15 cellular contexts compared by ENCODE assay signal in genomic region chr3:197430961-197431910, GRCh38.
A peak's percentile ranks its signal among the peaks of the same experiment; 100 is the strongest.
DNase-seq lines count a peak whose midpoint lies in the region; ATAC-seq and TF ChIP-seq lines count a peak whose summit lies in the region.
"Had no signal": no experiment of that assay in that cellular context is flagged by ENCODE, and none has a peak within 500 bp of the region (broad histone marks: within the 10 kb centered on the region; RNA-seq: fewer than 3 reads in every experiment).

No MANE protein-coding gene starts in this region.

- no peak for TF ChIP-seq CTCF in esophagus squamous epithelium (IDR thresholded peaks at IDR 0.05)

- peak overlapping the region in 3 of 4 donors; percentile 62 to 73 (median 72) for H3K27ac ChIP-seq in esophagus squamous epithelium
- H3K27ac ChIP-seq in mucosa of rectum (ENCODE audit: low read depth in 2 of 2, low read length in 2 of 2): peak overlapping the region; percentile 25 to 39

- ATAC-seq in HG02973 (IDR thresholded peaks at IDR 0.05; ENCODE audit: unreplicated experiment) (no peak), GM18909 (IDR thresholded peaks at IDR 0.05; ENCODE audit: poor library complexity, unreplicated experiment) (no peak)
- ATAC-seq: stimulated activated naive CD8-positive, alpha-beta T cell treated with anti-CD3 and anti-CD28 coated beads, Interleukin-15, Interleukin-2, amounts not matched to agents 100 U/mL and 50 U/mL, for 24 hours had no signal

- intact Hi-C loops in esophagus squamous epithelium (cut with DNase I): no loop called here

- H3K9me3 ChIP-seq in esophagus squamous epithelium (no peaks in the 10 kb centered on the region), mucosa of rectum (ENCODE audit: control insufficient read depth in 2 of 2, low read length in 2 of 2) (no peaks in the 10 kb centered on the region), MG63 (no peaks in the 10 kb centered on the region; the same call in none of the 2 replicates)
- H3K9me3 ChIP-seq: pancreas had no signal

- no peak for TF ChIP-seq POLR2A in esophagus squamous epithelium (IDR thresholded peaks at IDR 0.05)

- WGBS in esophagus squamous epithelium, 2 donors: 81 to 90% methylated on average over 7 of the region's 7 CpGs

- peak overlapping the region in 1 of 4 donors; percentile 18 for H3K4me3 ChIP-seq in esophagus squamous epithelium
- H3K4me3 ChIP-seq in mucosa of rectum (ENCODE audit: low read length in 2 of 2): no peak overlapping the region
- no peak overlapping the region for H3K4me3 ChIP-seq in MG63
- H3K4me3 ChIP-seq: pancreas had no signal

- peak; percentile 63 for DNase-seq in AG20443 (ENCODE audit: low spot score)
- peak; percentile 30 for DNase-seq in MV-4-11 (lab: John Stamatoyannopoulos, UW)
- DNase-seq in esophagus squamous epithelium (lab: John Stamatoyannopoulos, UW): no peak
- no peak for DNase-seq in MG63
- DNase-seq in HK-2 (ENCODE audit: unreplicated experiment): no peak
- DNase-seq: activated CD4-positive, CD25-positive, alpha-beta regulatory T cell; CD8-positive, alpha-beta memory T cell; GOT3; NCI-H1092 treated with DMSO at 0.1 percent for 48 hours; pancreas; stimulated activated CD4-positive, alpha-beta T cell treated with anti-CD3 and anti-CD28 coated beads, Interleukin-4, amount 100 ng/mL, for 1 hour; stimulated activated naive CD8-positive, alpha-beta T cell treated with anti-CD3 and anti-CD28 coated beads, Interleukin-15, Interleukin-2, amounts not matched to agents 100 U/mL and 50 U/mL, for 24 hours had no signal

- H3K36me3 ChIP-seq in esophagus squamous epithelium (no peaks in the 10 kb centered on the region), mucosa of rectum (ENCODE audit: control insufficient read depth in 2 of 2, insufficient read depth in 2 of 2, low read length in 2 of 2) (no peaks in the 10 kb centered on the region), MG63 (no peaks in the 10 kb centered on the region)
- H3K36me3 ChIP-seq: pancreas had no signal

- no peaks in the 10 kb centered on the region for H3K27me3 ChIP-seq in esophagus squamous epithelium
- H3K27me3 ChIP-seq in mucosa of rectum (ENCODE audit: control insufficient read depth in 2 of 2, insufficient read depth in 2 of 2, low read length in 2 of 2): peaks cover 0 to 3% of the 10 kb centered on the region in 2 donors
- H3K27me3 ChIP-seq in MG63: no peaks in the 10 kb centered on the region
- H3K27me3 ChIP-seq: pancreas had no signal

- no peak overlapping the region for H3K9ac ChIP-seq in mucosa of rectum (ENCODE audit: low read depth in 1 of 2, low read length in 2 of 2)

- H3K4me1 ChIP-seq in esophagus squamous epithelium (peaks cover 0 to 60% (median 9%) of the 10 kb centered on the region in 3 donors), mucosa of rectum (ENCODE audit: control insufficient read depth in 2 of 2, insufficient read depth in 2 of 2, low read length in 2 of 2) (peaks cover 5 to 6% of the 10 kb centered on the region in 2 donors)

Comparison
In these comparisons a context has a peak if more than half of its experiments do, and no peak if none do; other contexts are left out.
1. DNase-seq: peak in AG20443 (single experiment) and MV-4-11 (single experiment); none in esophagus squamous epithelium (single experiment), MG63 (single experiment) and HK-2 (single experiment).